14 cellular contexts compared by ENCODE assay signal in the genomic region with DNA sequence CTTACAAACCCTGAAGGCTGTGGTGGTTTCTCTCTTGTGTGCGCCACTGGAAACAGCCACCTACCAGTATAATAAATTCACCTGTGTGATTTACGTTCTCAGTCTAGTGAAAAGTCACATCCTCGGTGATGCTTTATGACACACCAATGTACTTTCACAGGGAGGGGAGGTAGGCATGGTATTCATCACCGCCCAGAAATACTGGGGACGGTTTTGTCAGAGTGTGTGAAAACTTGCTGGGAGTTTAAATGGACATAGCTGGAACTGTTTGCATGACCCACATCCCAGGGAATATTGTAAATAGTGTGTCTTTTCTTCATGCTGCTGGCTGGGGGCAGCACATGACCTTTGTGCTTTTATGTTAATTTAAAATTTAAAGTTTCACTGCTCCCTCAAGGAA.
"Had no signal": no experiment of that assay in that cellular context is flagged by ENCODE, and none has a peak within 500 bp of the region (broad histone marks: within the 10 kb centered on the region; RNA-seq: fewer than 3 reads in every experiment).

No MANE protein-coding gene starts in this region.

- H3K27me3 ChIP-seq: ascending aorta, breast epithelium, left lung, neutrophil had no signal

- H3K4me3 Mint-ChIP-seq: activated naive CD4-positive, alpha-beta T cell treated with anti-CD3 and anti-CD28 coated beads, Interleukin-2, amount 50 U/mL, for 24 hours; naive thymus-derived CD4-positive, alpha-beta T cell had no signal

- ATAC-seq: left lung; naive thymus-derived CD4-positive, alpha-beta T cell had no signal

- H3K27ac ChIP-seq: ascending aorta, breast epithelium, left lung, neutrophil had no signal

- DNase-seq: activated CD4-positive, alpha-beta T cell treated with anti-CD3 and anti-CD28 coated beads, Interleukin-2, amount 50 U/mL, for 4 hours; activated gamma-delta T cell; cortex of kidney; left lung; mammary epithelial cell; naive thymus-derived CD4-positive, alpha-beta T cell; stimulated activated CD4-positive, alpha-beta T cell treated with anti-CD3 and anti-CD28 coated beads, Interleukin-12 subunit alpha, Interleukin-12 subunit beta, amount 100 ng/mL, for 4 hours; stimulated activated CD4-positive, alpha-beta T cell treated with anti-CD3 and anti-CD28 coated beads, Interleukin-1b, Interleukin-23, amount 100 ng/mL, for 48 hours; stimulated activated CD8-positive, alpha-beta memory T cell treated with anti-CD3 and anti-CD28 coated beads, Interleukin-4, amount 100 ng/mL, for 48 hours; stimulated activated naive CD4-positive, alpha-beta T cell had no signal

- H3K9me3 Mint-ChIP-seq: activated naive CD4-positive, alpha-beta T cell treated with anti-CD3 and anti-CD28 coated beads, Interleukin-2, amount 50 U/mL, for 24 hours had no signal

- H3K4me1 ChIP-seq: ascending aorta, breast epithelium, left lung had no signal

- H3K36me3 Mint-ChIP-seq: activated naive CD4-positive, alpha-beta T cell treated with anti-CD3 and anti-CD28 coated beads, Interleukin-2, amount 50 U/mL, for 24 hours; naive thymus-derived CD4-positive, alpha-beta T cell had no signal

- H3K4me1 Mint-ChIP-seq: activated naive CD4-positive, alpha-beta T cell treated with anti-CD3 and anti-CD28 coated beads, Interleukin-2, amount 50 U/mL, for 24 hours; naive thymus-derived CD4-positive, alpha-beta T cell had no signal

- H3K27ac Mint-ChIP-seq: activated naive CD4-positive, alpha-beta T cell treated with anti-CD3 and anti-CD28 coated beads, Interleukin-2, amount 50 U/mL, for 24 hours; naive thymus-derived CD4-positive, alpha-beta T cell had no signal

- H3K36me3 ChIP-seq: ascending aorta, breast epithelium, left lung, neutrophil had no signal

- H3K4me3 ChIP-seq: ascending aorta, breast epithelium, left lung had no signal

- H3K27me3 Mint-ChIP-seq: activated naive CD4-positive, alpha-beta T cell treated with anti-CD3 and anti-CD28 coated beads, Interleukin-2, amount 50 U/mL, for 24 hours; naive thymus-derived CD4-positive, alpha-beta T cell had no signal

- H3K9me3 ChIP-seq: ascending aorta, breast epithelium, left lung, neutrophil had no signal
